Comparison of ENCODE assay signal across 11 cellular contexts in genomic region chr9:37081507-37081906, GRCh38. TPM values are rescaled to one million over a fixed set of nuclear protein-coding genes. Genes with fewer than 3 reads are reported as not detected.
DNase-seq lines count a peak whose midpoint lies in the region; ATAC-seq and TF ChIP-seq lines count a peak whose summit lies in the region.
"Not testable (repeated sequence)": the region's sequence is repeated elsewhere in the genome, so short reads cannot be mapped to it uniquely, and the experiment has no call there.
"Had no signal": no experiment of that assay in that cellular context is flagged by ENCODE, and none has a peak within 500 bp of the region (broad histone marks: within the 10 kb centered on the region; RNA-seq: fewer than 3 reads in every experiment).

No MANE protein-coding gene starts in this region.

- H4K20me1 ChIP-seq in SU-DHL-6 (ENCODE audit: low read depth, low read length) = 0 out of 2 replicates have a peak, but pooled peaks cover 19% of the 10 kb centered on the region
- not testable (repeated sequence) for H4K20me1 ChIP-seq in neural cell (ENCODE audit: insufficient read depth)

- not testable (repeated sequence) for ATAC-seq in activated CD8-positive, alpha-beta memory T cell treated with anti-CD3 and anti-CD28 coated beads, Interleukin-2, amount 10 ng/mL, durations not matched to agents 7 days and 5 days; stimulated activated naive CD8-positive, alpha-beta T cell treated with anti-CD3 and anti-CD28 coated beads, Interleukin-15, amount 100 ng/mL, for 72 hours

- not testable (repeated sequence) for TF ChIP-seq EP300 in neural cell (conservative IDR thresholded peaks at IDR 0.05; ENCODE audit: poor library complexity, severe bottlenecking)

- H3K27me3 ChIP-seq in CD8-positive, alpha-beta memory T cell (ENCODE audit: insufficient read depth, low read length, poor library complexity, severe bottlenecking); HUES64 (ENCODE audit: insufficient read depth, low read length); SU-DHL-6 (ENCODE audit: low read length); adipocyte (replicated peaks; ENCODE audit: control insufficient read depth, insufficient read depth, low read length); neural cell (ENCODE audit: insufficient read depth, low read depth, low read length): not testable (repeated sequence)

- TF ChIP-seq RAD21 in neural cell (conservative IDR thresholded peaks at IDR 0.05) = not testable (repeated sequence)

- H3K27ac ChIP-seq in CD8-positive, alpha-beta memory T cell (ENCODE audit: low read depth, low read length); HUES64 (ENCODE audit: low read depth, low read length); neural cell (ENCODE audit: low read length): not testable (repeated sequence)
- peak overlapping the region; percentile 93 for H3K27ac ChIP-seq in SU-DHL-6 (ENCODE audit: low read depth, low read length)

- peak overlapping the region; percentile 90 for H3K4me2 ChIP-seq in SU-DHL-6 (ENCODE audit: low read depth, low read length, poor library complexity, severe bottlenecking)
- not testable (repeated sequence) for H3K4me2 ChIP-seq in neural cell (ENCODE audit: low read length)

- peaks cover 48% of the 10 kb centered on the region for H3F3A ChIP-seq in SU-DHL-6 (ENCODE audit: insufficient read depth)
- not testable (repeated sequence) for H3F3A ChIP-seq in neural cell (ENCODE audit: insufficient read depth, low read length, poor library complexity, severe bottlenecking)

- CTCF ChIA-PET in CD8-positive, alpha-beta memory T cell (lab: Charles Lee); activated CD8-positive, alpha-beta memory T cell treated with anti-CD3 and anti-CD28 coated beads, Interleukin-2, amount 10 ng/mL, durations not matched to agents 7 days and 5 days (lab: Charles Lee): not testable (repeated sequence)

- WGBS in HUES64 = 96% methylated on average over 19 of the region's 20 CpGs

- peaks cover 51 to 71% (median 70%) of the 10 kb centered on the region in 3 donors for H3K4me1 Mint-ChIP-seq in CD8-positive, alpha-beta memory T cell
- peaks cover 34% of the 10 kb centered on the region for H3K4me1 Mint-ChIP-seq in activated CD8-positive, alpha-beta memory T cell treated with anti-CD3 and anti-CD28 coated beads, Interleukin-2, amount 10 ng/mL, durations not matched to agents 7 days and 5 days
- H3K4me1 Mint-ChIP-seq in immature natural killer cell = peaks cover 36 to 69% of the 10 kb centered on the region in 2 donors
- peaks cover 46% of the 10 kb centered on the region for H3K4me1 Mint-ChIP-seq in stimulated activated naive CD8-positive, alpha-beta T cell treated with anti-CD3 and anti-CD28 coated beads, Interleukin-15, amount 100 ng/mL, for 72 hours

- H3K4me1 ChIP-seq in CD8-positive, alpha-beta memory T cell (ENCODE audit: insufficient read depth, low read length) = peaks cover 36% of the 10 kb centered on the region
- H3K4me1 ChIP-seq in HUES64 (ENCODE audit: insufficient read depth, low read length); adipocyte (ENCODE audit: control insufficient read depth, insufficient read depth, low read length): not testable (repeated sequence)

- H3K9me3 ChIP-seq in CD8-positive, alpha-beta memory T cell (ENCODE audit: low read length); HUES64 (ENCODE audit: insufficient read depth, low read depth, low read length); SU-DHL-6 (ENCODE audit: insufficient read depth, low read length); adipocyte (ENCODE audit: control insufficient read depth, low read length); neural cell (ENCODE audit: low read length): not testable (repeated sequence)

- peak overlapping the region; percentile 20 to 99 (median 95) for H3K4me3 Mint-ChIP-seq in CD8-positive, alpha-beta memory T cell
- H3K4me3 Mint-ChIP-seq in activated CD8-positive, alpha-beta memory T cell treated with anti-CD3 and anti-CD28 coated beads, Interleukin-2, amount 10 ng/mL, durations not matched to agents 7 days and 5 days = peak overlapping the region; percentile 92
- H3K4me3 Mint-ChIP-seq in immature natural killer cell = peak overlapping the region in 4 of 5 donors; percentile 97 to 100 (median 98)
- peak overlapping the region; percentile 89 to 95 for H3K4me3 Mint-ChIP-seq in stimulated activated naive CD8-positive, alpha-beta T cell treated with anti-CD3 and anti-CD28 coated beads, Interleukin-15, amount 100 ng/mL, for 72 hours

- not testable (repeated sequence) for H3K9me2 ChIP-seq in SU-DHL-6 (replicated peaks; ENCODE audit: insufficient read depth, low read length); neural cell (ENCODE audit: insufficient read depth, low read length)

- not testable (repeated sequence) for DNase-seq in CD8-positive, alpha-beta memory T cell; activated CD8-positive, alpha-beta memory T cell treated with anti-CD3 and anti-CD28 coated beads, Interleukin-2, amount 10 ng/mL, durations not matched to agents 7 days and 5 days; adipocyte (ENCODE audit: low read depth); immature natural killer cell; stimulated activated naive CD8-positive, alpha-beta T cell treated with anti-CD3 and anti-CD28 coated beads, Interleukin-15, amount 100 ng/mL, for 72 hours

- H3K36me3 ChIP-seq in CD8-positive, alpha-beta memory T cell (ENCODE audit: insufficient read depth, low read length); HUES64 (ENCODE audit: insufficient read depth, low read length); adipocyte (ENCODE audit: control insufficient read depth, insufficient read depth, low read length, severe bottlenecking); neural cell (ENCODE audit: insufficient read depth, low read length): not testable (repeated sequence)
- H3K36me3 ChIP-seq in SU-DHL-6 (ENCODE audit: low read length) = peaks cover 18% of the 10 kb centered on the region

- peak overlapping the region in 6 of 8 donors; percentile 10 to 98 (median 81) for H3K27ac Mint-ChIP-seq in CD8-positive, alpha-beta memory T cell
- H3K27ac Mint-ChIP-seq in activated CD8-positive, alpha-beta memory T cell treated with anti-CD3 and anti-CD28 coated beads, Interleukin-2, amount 10 ng/mL, durations not matched to agents 7 days and 5 days = not testable (repeated sequence)
- peak overlapping the region in 3 of 6 donors; percentile 41 to 94 (median 52) for H3K27ac Mint-ChIP-seq in immature natural killer cell
- H3K27ac Mint-ChIP-seq in stimulated activated naive CD8-positive, alpha-beta T cell treated with anti-CD3 and anti-CD28 coated beads, Interleukin-15, amount 100 ng/mL, for 72 hours = peak overlapping the region in 1 of 2 donors; percentile 28

- not testable (repeated sequence) for H3K9ac ChIP-seq in HUES64 (ENCODE audit: low read depth, low read length); adipocyte (ENCODE audit: low read length); neural cell (ENCODE audit: low read length)
- H3K9ac ChIP-seq in SU-DHL-6 (ENCODE audit: low read length) = peak overlapping the region; percentile 81

- H3K79me2 ChIP-seq in SU-DHL-6 (ENCODE audit: insufficient read depth, low read length) = peaks cover 76% of the 10 kb centered on the region
- peaks cover 11% of the 10 kb centered on the region for H3K79me2 ChIP-seq in neural cell (replicated peaks; ENCODE audit: insufficient read depth, low read length)

- not testable (repeated sequence) for H3K4me3 ChIP-seq in CD8-positive, alpha-beta memory T cell (ENCODE audit: low read length)
- 0 out of 2 replicates have a peak overlapping the region, but pooled peaks have one; percentile 76 for H3K4me3 ChIP-seq in HUES64 (ENCODE audit: low read length)
- H3K4me3 ChIP-seq in SU-DHL-6 (ENCODE audit: insufficient read depth, low read length, poor library complexity, severe bottlenecking) = peak overlapping the region; percentile 64
- H3K4me3 ChIP-seq in adipocyte (ENCODE audit: low read length) = peak overlapping the region; percentile 97
- H3K4me3 ChIP-seq in neural cell (ENCODE audit: low read length) = peak overlapping the region; percentile 90

- POLR2A ChIA-PET in CD8-positive, alpha-beta memory T cell (lab: Charles Lee) = interaction anchor here (2.8 kb wide), 1 partner anchor 38 kb away, joined by 31 read pairs; the partner anchor contains the start of gene ZCCHC7

- TF ChIP-seq CTCF in SU-DHL-6 (IDR thresholded peaks at IDR 0.05; ENCODE audit: insufficient read depth, low read length, poor library complexity, severe bottlenecking); neural cell (IDR thresholded peaks at IDR 0.05; ENCODE audit: poor library complexity, severe bottlenecking): not testable (repeated sequence)

- peaks cover 2 to 26% (median 4%) of the 10 kb centered on the region in 3 donors for H3K36me3 Mint-ChIP-seq in CD8-positive, alpha-beta memory T cell
- H3K36me3 Mint-ChIP-seq in activated CD8-positive, alpha-beta memory T cell treated with anti-CD3 and anti-CD28 coated beads, Interleukin-2, amount 10 ng/mL, durations not matched to agents 7 days and 5 days = peaks cover 13% of the 10 kb centered on the region
- H3K36me3 Mint-ChIP-seq in immature natural killer cell = not testable (repeated sequence)

- not testable (repeated sequence) for H2AFZ ChIP-seq in SU-DHL-6 (ENCODE audit: low read depth, low read length, severe bottlenecking); neural cell (ENCODE audit: low read depth, low read length)

- not testable (repeated sequence) for H3K9me3 Mint-ChIP-seq in CD8-positive, alpha-beta memory T cell; activated CD8-positive, alpha-beta memory T cell treated with anti-CD3 and anti-CD28 coated beads, Interleukin-2, amount 10 ng/mL, durations not matched to agents 7 days and 5 days (ENCODE audit: low read depth); immature natural killer cell; stimulated activated naive CD8-positive, alpha-beta T cell treated with anti-CD3 and anti-CD28 coated beads, Interleukin-15, amount 100 ng/mL, for 72 hours

- not testable (repeated sequence) for H3K27me3 Mint-ChIP-seq in CD8-positive, alpha-beta memory T cell; activated CD8-positive, alpha-beta memory T cell treated with anti-CD3 and anti-CD28 coated beads, Interleukin-2, amount 10 ng/mL, durations not matched to agents 7 days and 5 days; immature natural killer cell (ENCODE audit: low read depth in 3 of 3); stimulated activated naive CD8-positive, alpha-beta T cell treated with anti-CD3 and anti-CD28 coated beads, Interleukin-15, amount 100 ng/mL, for 72 hours

RNA-seq across cellular contexts. Expression of gene ZCCHC7, which starts 38.9 kb away (rescaled TPM):
- total RNA-seq in CD8-positive, alpha-beta memory T cell = 10 to 100 TPM; 25.6 to 27.1 TPM
- polyA plus RNA-seq in CD8-positive, alpha-beta memory T cell = 35.2 TPM
- polyA plus RNA-seq in HUES64 (2013, experiment 1 of 2) = 18.0 TPM
- polyA plus RNA-seq in HUES64 (2013, experiment 2 of 2) = 22.4 TPM
- total RNA-seq in activated CD8-positive, alpha-beta memory T cell treated with anti-CD3 and anti-CD28 coated beads, Interleukin-2, amount 10 ng/mL, durations not matched to agents 7 days and 5 days = 10 to 100 TPM; 20.1 to 20.6 TPM
- 10 to 100 TPM; 21.1 to 23.8 (median 23.1) TPM for polyA plus RNA-seq in immature natural killer cell
- polyA plus RNA-seq in neural cell = 10.9 TPM in 2 replicates
- polyA minus RNA-seq in neural cell = 28.5 and 30.3 TPM in 2 replicates

RNA-seq across cellular contexts. Expression of gene PAX5, which starts 47.4 kb away (rescaled TPM):
- total RNA-seq in CD8-positive, alpha-beta memory T cell = under 1 TPM; 0.18 to 0.29 TPM
- polyA plus RNA-seq in CD8-positive, alpha-beta memory T cell = not detected
- polyA plus RNA-seq in HUES64 (2013, experiment 1 of 2) = 1.6 TPM
- 3.3 TPM for polyA plus RNA-seq in HUES64 (2013, experiment 2 of 2)
- under 1 TPM; 0.14 to 0.20 TPM for total RNA-seq in activated CD8-positive, alpha-beta memory T cell treated with anti-CD3 and anti-CD28 coated beads, Interleukin-2, amount 10 ng/mL, durations not matched to agents 7 days and 5 days
- polyA plus RNA-seq in immature natural killer cell = under 1 TPM in 1 of 3 donors, not detected in 2; 0.03 TPM
- polyA plus RNA-seq in neural cell = not detected in 2 replicates
- polyA minus RNA-seq in neural cell = not detected in 2 replicates
- total RNA-seq: chondrocyte, H4, Right ventricle myocardium inferior had no signal
